Comparison of ENCODE assay signal across 13 cellular contexts in the genomic region with DNA sequence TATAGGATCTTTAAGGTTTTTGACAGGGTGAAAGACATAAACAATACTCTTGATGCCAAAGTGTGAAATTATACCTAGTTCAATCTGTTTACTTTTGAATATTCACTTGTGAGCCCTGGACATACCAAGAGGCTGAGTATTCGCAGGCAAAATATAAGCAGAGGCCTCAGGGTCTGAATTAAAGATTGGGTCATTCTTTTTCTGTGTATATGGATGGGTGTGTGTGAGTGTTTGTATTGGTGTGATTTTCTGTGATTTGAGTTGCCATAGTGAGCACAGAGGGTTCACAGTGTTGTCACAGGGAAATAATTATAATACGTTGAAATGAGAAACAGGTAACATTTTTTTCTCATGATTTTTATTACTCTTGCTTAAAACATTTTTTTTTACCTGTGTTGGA.
A peak's percentile ranks its signal among the peaks of the same experiment; 100 is the strongest.
DNase-seq lines count a peak whose midpoint lies in the region; ATAC-seq and TF ChIP-seq lines count a peak whose summit lies in the region.
"Had no signal": no experiment of that assay in that cellular context is flagged by ENCODE, and none has a peak within 500 bp of the region (broad histone marks: within the 10 kb centered on the region; RNA-seq: fewer than 3 reads in every experiment).

No MANE protein-coding gene starts in this region.

- no peak overlapping the region for H3K4me3 ChIP-seq in GM23248
- H3K4me3 ChIP-seq: GM23338, Peyer's patch had no signal

- H3K4me1 ChIP-seq in GM23248 (ENCODE audit: insufficient read depth) (no peaks in the 10 kb centered on the region), foreskin keratinocyte (no peaks in the 10 kb centered on the region)
- H3K4me1 ChIP-seq: Peyer's patch had no signal

- DNase-seq in GM23248 (peak; percentile 1), NCI-H748 (lab: John Stamatoyannopoulos, UW; ENCODE audit: unreplicated experiment) (peak; percentile 63), foreskin keratinocyte (peak in 1 of 2 donors; percentile 46), cerebellar cortex (ENCODE audit: low spot score) (no peak), putamen (ENCODE audit: low spot score) (no peak), activated gamma-delta T cell (lab: John Stamatoyannopoulos, UW) (no peak)
- DNase-seq: CD4-positive, alpha-beta T cell; NCI-H1930; Peyer's patch had no signal

- H3K27me3 ChIP-seq in GM23248 (replicated peaks; ENCODE audit: insufficient read depth) (no peaks in the 10 kb centered on the region), foreskin keratinocyte (no peaks in the 10 kb centered on the region)
- H3K27me3 ChIP-seq: Peyer's patch had no signal

- no peaks in the 10 kb centered on the region for H3K9me3 ChIP-seq in GM23248 (ENCODE audit: low read depth)
- H3K9me3 ChIP-seq: Peyer's patch had no signal

- H3K9me2 ChIP-seq in GM23248 (ENCODE audit: insufficient read depth) = no peaks in the 10 kb centered on the region

- H3K27ac ChIP-seq in 22Rv1 (peak overlapping the region; percentile 5; the same call in 1 of the 2 replicates), GM23248 (no peak overlapping the region), foreskin keratinocyte (no peak overlapping the region)
- H3K27ac ChIP-seq: Peyer's patch had no signal

- no peak for TF ChIP-seq CTCF in 22Rv1 (IDR thresholded peaks at IDR 0.05)
- no peak for TF ChIP-seq CTCF in foreskin keratinocyte (conservative IDR thresholded peaks at IDR 0.05)

- no peak overlapping the region for H2AFZ ChIP-seq in GM23248
- H2AFZ ChIP-seq: GM23338 had no signal

- no peaks in the 10 kb centered on the region for H3K79me2 ChIP-seq in GM23248 (ENCODE audit: insufficient read depth)

- WGBS in GM23248 (ENCODE audit: low coverage in 1 of 2, low lambda C conversion rate in 2 of 2, missing lambda C conversion rate in 2 of 2), 2 experiments = 79 to 93% methylated on average over 2 of the region's 2 CpGs

- H3F3A ChIP-seq in GM23248 (ENCODE audit: insufficient read depth) = no peaks in the 10 kb centered on the region

- no peaks in the 10 kb centered on the region for H3K36me3 ChIP-seq in GM23248 (ENCODE audit: low read depth)
- H3K36me3 ChIP-seq: Peyer's patch had no signal

- in situ Hi-C loops in GM23248 (cut with MboI) = no loop called here

- H3K4me2 ChIP-seq in GM23248 (ENCODE audit: unreplicated experiment) = no peak overlapping the region
- H3K4me2 ChIP-seq: GM23338 had no signal

- ATAC-seq in foreskin keratinocyte (peak; percentile 60), GM21381 (IDR thresholded peaks at IDR 0.05; ENCODE audit: unreplicated experiment) (no peak)
- ATAC-seq: Right ventricle myocardium inferior had no signal

- H3K9ac ChIP-seq in GM23248 = no peak overlapping the region

- H4K20me1 ChIP-seq in GM23248 (ENCODE audit: insufficient read depth) = no peaks in the 10 kb centered on the region

Comparison
In these comparisons a context has a peak if more than half of its experiments do, and no peak if none do; other contexts are left out.
1. DNase-seq: peak in GM23248 (single experiment) and NCI-H748 (single experiment); none in cerebellar cortex (single experiment), putamen (single experiment) and activated gamma-delta T cell (single experiment).